Comparison of ENCODE assay signal across 35 cellular contexts in the genomic region with DNA sequence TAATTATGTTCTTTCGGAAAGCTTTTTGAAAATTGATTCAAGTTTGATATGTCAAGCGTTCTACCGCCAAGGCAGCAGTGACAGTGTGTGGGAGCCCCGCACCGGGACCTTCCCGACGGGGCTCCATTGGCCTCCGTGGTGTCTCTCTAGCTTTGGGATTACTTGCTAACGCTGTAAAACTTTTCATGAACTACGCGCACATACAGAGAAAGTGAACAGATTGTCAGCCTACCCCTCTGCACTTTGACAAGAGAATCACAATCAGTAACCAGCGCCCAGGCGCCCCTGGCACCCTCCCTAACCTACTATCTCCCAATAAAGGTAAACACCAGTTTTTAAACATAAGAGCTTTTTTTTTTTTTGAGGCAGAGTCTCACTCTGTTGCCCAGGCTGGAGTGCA.
DNase-seq lines count a peak whose midpoint lies in the region; ATAC-seq, FAIRE-seq and TF ChIP-seq lines count a peak whose summit lies in the region.
"Had no signal": no experiment of that assay in that cellular context is flagged by ENCODE, and none has a peak within 500 bp of the region (broad histone marks: within the 10 kb centered on the region; RNA-seq: fewer than 3 reads in every experiment).

No MANE protein-coding gene starts in this region.

- no peak for TF ChIP-seq POLR2A in spleen (IDR thresholded peaks at IDR 0.05)

- H3K9ac ChIP-seq in kidney (ENCODE audit: low read length in 2 of 2), result no peak overlapping the region
- H3K9ac ChIP-seq: BLaER1; BLaER1 treated with 17β-estradiol and CSF1 and Interleukin-3, amounts not matched to agents 10 nM and 100 nM had no signal

- H3K36me3 ChIP-seq in RWPE2 (ENCODE audit: low read depth) (no peaks in the 10 kb centered on the region), kidney (ENCODE audit: control insufficient read depth in 1 of 2, insufficient read depth in 2 of 2, low read length in 2 of 2) (no peaks in the 10 kb centered on the region), spleen (no peaks in the 10 kb centered on the region)
- H3K36me3 ChIP-seq: BE2C; BLaER1; BLaER1 treated with 17β-estradiol and CSF1 and Interleukin-3, amounts not matched to agents 10 nM and 100 nM had no signal

- no peak overlapping the region for H3K4me3 ChIP-seq in RWPE2 (ENCODE audit: severe bottlenecking)
- no peak overlapping the region for H3K4me3 ChIP-seq in kidney (ENCODE audit: low read length in 2 of 2)
- no peak overlapping the region for H3K4me3 ChIP-seq in spleen
- H3K4me3 ChIP-seq: A549; BLaER1; BLaER1 treated with 17β-estradiol and CSF1 and Interleukin-3, amounts not matched to agents 10 nM and 100 nM had no signal

- H3K4me1 ChIP-seq in RWPE2 (ENCODE audit: insufficient read depth, poor library complexity, severe bottlenecking) (peaks cover 20% of the 10 kb centered on the region), kidney (ENCODE audit: control insufficient read depth in 1 of 2, insufficient read depth in 1 of 2, low read depth in 1 of 2, low read length in 2 of 2) (no peaks in the 10 kb centered on the region), spleen (peaks cover 0 to 10% (median 0%) of the 10 kb centered on the region in 6 donors)
- H3K4me1 ChIP-seq: A549, BE2C, Caco-2 had no signal

- H3K4me3 Mint-ChIP-seq in endothelial cell (ENCODE audit: unreplicated experiment), result no peak overlapping the region
- H3K4me3 Mint-ChIP-seq: B cell; CD14-positive monocyte; CD4-positive, alpha-beta memory T cell; CD4-positive, alpha-beta T cell; CD4-positive, CD25-positive, alpha-beta regulatory T cell; CD8-positive, alpha-beta memory T cell; CD8-positive, alpha-beta T cell had no signal

- no peaks in the 10 kb centered on the region for H3K36me3 Mint-ChIP-seq in endothelial cell (ENCODE audit: low read depth, unreplicated experiment)
- H3K36me3 Mint-ChIP-seq: CD14-positive monocyte; CD4-positive, alpha-beta memory T cell; CD4-positive, CD25-positive, alpha-beta regulatory T cell; CD8-positive, alpha-beta memory T cell; CD8-positive, alpha-beta T cell had no signal

- H3K27me3 Mint-ChIP-seq in endothelial cell (ENCODE audit: unreplicated experiment), result no peaks in the 10 kb centered on the region
- H3K27me3 Mint-ChIP-seq: B cell; CD4-positive, alpha-beta T cell; CD4-positive, CD25-positive, alpha-beta regulatory T cell had no signal

- H3K27me3 ChIP-seq in RWPE2 (ENCODE audit: insufficient read depth, poor library complexity, severe bottlenecking) (no peaks in the 10 kb centered on the region), spleen (replicated peaks in 1 of 7) (peaks cover 0 to 6% (median 0%) of the 10 kb centered on the region in 7 donors)
- H3K27me3 ChIP-seq: BE2C; BLaER1; BLaER1 treated with 17β-estradiol and CSF1 and Interleukin-3, amounts not matched to agents 10 nM and 100 nM had no signal

- no peak for ATAC-seq in RWPE2 (ENCODE audit: low read depth)
- ATAC-seq in GM21423 (IDR thresholded peaks at IDR 0.05; ENCODE audit: unreplicated experiment), result no peak
- ATAC-seq: A549; CD8-positive, alpha-beta T cell had no signal

- intact Hi-C loops in kidney (cut with DNase I) (no loop called here), spleen (cut with DNase I; ENCODE audit: low total_unique reads) (no loop called here)

- WGBS in spleen, 5 donors, result 91 to 94% (median 92%) methylated on average over 13 of the region's 13 CpGs

- peaks cover 5% of the 10 kb centered on the region for H3K4me1 Mint-ChIP-seq in endothelial cell (ENCODE audit: unreplicated experiment)
- H3K4me1 Mint-ChIP-seq: B cell; CD14-positive monocyte; CD4-positive, alpha-beta memory T cell; CD4-positive, CD25-positive, alpha-beta regulatory T cell; CD8-positive, alpha-beta memory T cell had no signal

- DNase-seq in RWPE2 (ENCODE audit: low spot score) (peak; percentile 58), kidney (peak; percentile 59), spleen (peak; percentile 7), endothelial cell (ENCODE audit: low spot score) (no peak), HTR-8/SVneo (ENCODE audit: insufficient read length, low spot score) (no peak)
- DNase-seq: 8988T; ACHN; AML-193; BE2C; C1 segment of cervical spinal cord; Caco-2; Calu3; CD4-positive, alpha-beta memory T cell; CD4-positive, alpha-beta T cell; CD4-positive, CD25-positive, alpha-beta regulatory T cell; CD8-positive, alpha-beta memory T cell; CD8-positive, alpha-beta T cell; COR-L47; DMS 273 treated with DMSO at 0.1 percent for 48 hours; DMS153; DMS53; DMS79; DMS79 treated with DMSO at 0.1 percent for 48 hours; DND-41; EL had no signal

- TF ChIP-seq CTCF in RWPE2 (IDR thresholded peaks at IDR 0.05; ENCODE audit: poor library complexity, severe bottlenecking), result no peak
- TF ChIP-seq CTCF in kidney (IDR thresholded peaks at IDR 0.05; ENCODE audit: borderline replicate concordance, extremely low read depth, insufficient read depth), result no peak
- no peak for TF ChIP-seq CTCF in spleen (IDR thresholded peaks at IDR 0.05 in 8 of 11, conservative IDR thresholded peaks at IDR 0.05 in 3 of 11)
- no peak for TF ChIP-seq CTCF in endothelial cell (IDR thresholded peaks at IDR 0.05; ENCODE audit: unreplicated experiment)

- FAIRE-seq in kidney (lab: Jason Lieb, UNC) (no peak), HTR-8/SVneo (lab: Jason Lieb, UNC) (no peak)
- FAIRE-seq: A204.1, A549, D721Med had no signal

- H3K9me3 ChIP-seq in RWPE2 (ENCODE audit: severe bottlenecking), result no peaks in the 10 kb centered on the region
- no peaks in the 10 kb centered on the region for H3K9me3 ChIP-seq in kidney (ENCODE audit: control insufficient read depth in 1 of 2, low read length in 2 of 2)
- H3K9me3 ChIP-seq in spleen, result peaks cover 0 to 10% (median 0%) of the 10 kb centered on the region in 8 donors
- H3K9me3 ChIP-seq: A549; BE2C; BLaER1; BLaER1 treated with 17β-estradiol and CSF1 and Interleukin-3, amounts not matched to agents 10 nM and 100 nM; Caco-2 had no signal

- no peaks in the 10 kb centered on the region for H3K9me3 Mint-ChIP-seq in endothelial cell (ENCODE audit: unreplicated experiment)
- H3K9me3 Mint-ChIP-seq: CD4-positive, alpha-beta T cell; CD8-positive, alpha-beta T cell had no signal

- H3K27ac Mint-ChIP-seq in endothelial cell (ENCODE audit: unreplicated experiment), result no peak overlapping the region
- H3K27ac Mint-ChIP-seq: B cell; CD14-positive monocyte; CD4-positive, alpha-beta T cell; CD4-positive, CD25-positive, alpha-beta regulatory T cell; CD8-positive, alpha-beta memory T cell; CD8-positive, alpha-beta T cell had no signal

- no peak overlapping the region for H3K27ac ChIP-seq in RWPE2 (ENCODE audit: poor library complexity, severe bottlenecking)
- no peak overlapping the region for H3K27ac ChIP-seq in kidney (ENCODE audit: low read depth in 2 of 2, low read length in 2 of 2)
- H3K27ac ChIP-seq in spleen, result no peak overlapping the region
- H3K27ac ChIP-seq: 22Rv1; A549; BLaER1; BLaER1 treated with 17β-estradiol and CSF1 and Interleukin-3, amounts not matched to agents 10 nM and 100 nM; C4-2B had no signal

Comparison
In these comparisons a context has a peak if more than half of its experiments do, and no peak if none do; other contexts are left out.
1. DNase-seq: peak in RWPE2 (single experiment), kidney (single experiment) and spleen (single experiment); none in endothelial cell (single experiment) and HTR-8/SVneo (single experiment).